Comparison of ENCODE assay signal across 12 cellular contexts in the genomic region with DNA sequence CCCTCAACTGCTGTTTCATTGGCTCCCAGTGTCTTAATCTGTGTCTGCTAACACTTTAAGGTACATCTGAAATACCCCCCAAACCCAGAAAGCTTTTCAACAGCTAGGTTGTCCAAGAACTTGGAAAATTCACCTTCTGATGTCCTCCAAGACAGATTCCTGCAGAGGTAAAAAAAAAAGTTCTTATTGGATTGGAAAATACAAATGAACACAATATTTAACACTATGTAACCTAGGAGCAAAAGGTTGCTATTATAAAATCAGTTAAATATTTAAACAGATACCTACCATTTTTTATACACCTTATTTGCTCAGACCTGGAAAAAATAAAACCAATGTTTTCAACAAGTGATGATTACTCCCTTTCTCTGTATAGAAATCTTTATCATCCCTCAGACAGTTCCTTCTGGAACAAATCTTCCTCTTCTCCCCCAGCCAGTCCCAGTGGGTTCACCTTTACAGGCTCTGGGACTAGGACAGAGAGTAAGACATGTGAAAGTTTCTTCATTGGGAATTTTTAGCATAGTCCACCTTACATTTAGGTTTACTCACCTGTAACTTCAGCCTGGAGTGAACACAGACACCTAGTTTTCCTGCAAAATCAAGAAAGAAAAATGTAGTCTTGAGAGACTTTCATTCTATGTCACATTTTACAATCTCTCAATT. TPM values are rescaled to one million over a fixed set of nuclear protein-coding genes. Genes with fewer than 3 reads are reported as not detected.
DNase-seq lines count a peak whose midpoint lies in the region; ATAC-seq, FAIRE-seq and TF ChIP-seq lines count a peak whose summit lies in the region.
"Had no signal": no experiment of that assay in that cellular context is flagged by ENCODE, and none has a peak within 500 bp of the region (broad histone marks: within the 10 kb centered on the region; RNA-seq: fewer than 3 reads in every experiment).

No MANE protein-coding gene starts in this region.

- ATAC-seq in naive thymus-derived CD4-positive, alpha-beta T cell: no peak
- no peak for ATAC-seq in GM19328 (IDR thresholded peaks at IDR 0.05; ENCODE audit: unreplicated experiment)

- H3K9me3 Mint-ChIP-seq in Calu3 (ENCODE audit: low read depth, unreplicated experiment) (no peaks in the 10 kb centered on the region), HFFc6 (peaks cover 10% of the 10 kb centered on the region)
- no peaks in the 10 kb centered on the region for H3K9me3 Mint-ChIP-seq in activated T-helper 2 cell treated with anti-CD3 and anti-CD28 coated beads, Interferon-gamma antibody, Interleukin-2, Interleukin-4, amounts not matched to agents 10 μg/mL and 5 μg/mL and 100 μg/mL, durations not matched to agents 14 hours and 24 hours and 36 hours
- peaks cover 0 to 10% (median 0%) of the 10 kb centered on the region in 11 donors for H3K9me3 Mint-ChIP-seq in naive thymus-derived CD4-positive, alpha-beta T cell

- H3K36me3 Mint-ChIP-seq in Calu3 (ENCODE audit: insufficient read depth, unreplicated experiment) (peaks cover 79% of the 10 kb centered on the region), HFFc6 (ENCODE audit: low read depth) (peaks cover 43% of the 10 kb centered on the region)
- H3K36me3 Mint-ChIP-seq in activated T-helper 2 cell treated with anti-CD3 and anti-CD28 coated beads, Interferon-gamma antibody, Interleukin-2, Interleukin-4, amounts not matched to agents 10 μg/mL and 5 μg/mL and 100 μg/mL, durations not matched to agents 14 hours and 24 hours and 36 hours (ENCODE audit: low read depth): peaks cover 49% of the 10 kb centered on the region
- H3K36me3 Mint-ChIP-seq in naive thymus-derived CD4-positive, alpha-beta T cell: peaks cover 9 to 41% (median 35%) of the 10 kb centered on the region in 5 donors

- FAIRE-seq in H54 (lab: Jason Lieb, UNC): no peak

- H3K9me3 ChIP-seq in naive thymus-derived CD4-positive, alpha-beta T cell (ENCODE audit: control insufficient read depth in 2 of 3, low read length in 3 of 3): no peaks in the 10 kb centered on the region
- H3K9me3 ChIP-seq: ascending aorta, uterus had no signal

- H3K4me3 Mint-ChIP-seq in Calu3 (ENCODE audit: low read depth, unreplicated experiment) (peak overlapping the region; percentile 61), HFFc6 (peak overlapping the region; percentile 97)
- peak overlapping the region; percentile 96 for H3K4me3 Mint-ChIP-seq in activated T-helper 2 cell treated with anti-CD3 and anti-CD28 coated beads, Interferon-gamma antibody, Interleukin-2, Interleukin-4, amounts not matched to agents 10 μg/mL and 5 μg/mL and 100 μg/mL, durations not matched to agents 14 hours and 24 hours and 36 hours (ENCODE audit: low read depth)
- peak overlapping the region; percentile 5 to 100 (median 97) for H3K4me3 Mint-ChIP-seq in naive thymus-derived CD4-positive, alpha-beta T cell

- POLR2A ChIA-PET in naive thymus-derived CD4-positive, alpha-beta T cell (lab: Charles Lee): interaction anchor here (1.0 to 11.0 kb wide), 16 partner anchors 7 to 261 kb away, joined by 3 to 379 read pairs (median 28); a partner anchor contains a TSS

- no peak overlapping the region for H3K4me3 ChIP-seq in naive thymus-derived CD4-positive, alpha-beta T cell (ENCODE audit: low read length)
- H3K4me3 ChIP-seq: ascending aorta, uterus had no signal

- peaks cover 33 to 39% of the 10 kb centered on the region in 2 donors for H3K4me1 ChIP-seq in naive thymus-derived CD4-positive, alpha-beta T cell (ENCODE audit: control insufficient read depth in 2 of 2, insufficient read depth in 2 of 2, low read length in 2 of 2)

- H3K27ac ChIP-seq in naive thymus-derived CD4-positive, alpha-beta T cell (ENCODE audit: low read depth, low read length): peak overlapping the region; percentile 85
- H3K27ac ChIP-seq: ascending aorta, uterus had no signal

- TF ChIP-seq POLR2A in H54 (IDR thresholded peaks at IDR 0.05; ENCODE audit: low read depth, low read length): no peak

- H3K27me3 Mint-ChIP-seq in Calu3 (ENCODE audit: unreplicated experiment) (no peaks in the 10 kb centered on the region), HFFc6 (ENCODE audit: insufficient read depth) (peaks cover 19% of the 10 kb centered on the region)
- no peaks in the 10 kb centered on the region for H3K27me3 Mint-ChIP-seq in activated T-helper 2 cell treated with anti-CD3 and anti-CD28 coated beads, Interferon-gamma antibody, Interleukin-2, Interleukin-4, amounts not matched to agents 10 μg/mL and 5 μg/mL and 100 μg/mL, durations not matched to agents 14 hours and 24 hours and 36 hours (ENCODE audit: low read depth)
- peaks cover 0 to 7% (median 0%) of the 10 kb centered on the region in 5 donors for H3K27me3 Mint-ChIP-seq in naive thymus-derived CD4-positive, alpha-beta T cell

- peaks cover 30% of the 10 kb centered on the region for H3K4me1 Mint-ChIP-seq in Calu3 (ENCODE audit: low read depth, unreplicated experiment)
- H3K4me1 Mint-ChIP-seq in HFFc6 (ENCODE audit: low read depth): peaks cover 37% of the 10 kb centered on the region
- peaks cover 25% of the 10 kb centered on the region for H3K4me1 Mint-ChIP-seq in activated T-helper 2 cell treated with anti-CD3 and anti-CD28 coated beads, Interferon-gamma antibody, Interleukin-2, Interleukin-4, amounts not matched to agents 10 μg/mL and 5 μg/mL and 100 μg/mL, durations not matched to agents 14 hours and 24 hours and 36 hours (ENCODE audit: low read depth)
- peaks cover 28 to 56% (median 51%) of the 10 kb centered on the region in 7 donors for H3K4me1 Mint-ChIP-seq in naive thymus-derived CD4-positive, alpha-beta T cell

- no peaks in the 10 kb centered on the region for H3K27me3 ChIP-seq in naive thymus-derived CD4-positive, alpha-beta T cell (ENCODE audit: control insufficient read depth in 2 of 2, insufficient read depth in 2 of 2, low read length in 2 of 2)
- H3K27me3 ChIP-seq: ascending aorta, uterus had no signal

- intact Hi-C loops in Calu3 (cut with micrococcal nuclease; ENCODE audit: unreplicated experiment): no loop called here
- intact Hi-C loops in activated T-helper 2 cell treated with anti-CD3 and anti-CD28 coated beads, Interferon-gamma antibody, Interleukin-2, Interleukin-4, amounts not matched to agents 10 μg/mL and 5 μg/mL and 100 μg/mL, durations not matched to agents 14 hours and 24 hours and 36 hours (cut with micrococcal nuclease): loop anchor here (5.0 to 10.0 kb wide), 2 partner anchors 180 to 298 kb away; a partner anchor contains a TSS
- intact Hi-C loops in naive thymus-derived CD4-positive, alpha-beta T cell (cut with micrococcal nuclease): no loop called here

- BruUV-seq in Calu3 (replicated peaks; lab: Mats Ljungman, UMichigan): no TSS peak

- H3K27ac Mint-ChIP-seq in Calu3 (ENCODE audit: unreplicated experiment) (peak overlapping the region; percentile 34), HFFc6 (peak overlapping the region; percentile 93)
- H3K27ac Mint-ChIP-seq in activated T-helper 2 cell treated with anti-CD3 and anti-CD28 coated beads, Interferon-gamma antibody, Interleukin-2, Interleukin-4, amounts not matched to agents 10 μg/mL and 5 μg/mL and 100 μg/mL, durations not matched to agents 14 hours and 24 hours and 36 hours: peak overlapping the region; percentile 96
- peak overlapping the region; percentile 25 to 97 (median 91) for H3K27ac Mint-ChIP-seq in naive thymus-derived CD4-positive, alpha-beta T cell

- TF ChIP-seq CTCF in Calu3 (IDR thresholded peaks at IDR 0.05; ENCODE audit: unreplicated experiment) (no peak), HFFc6 (IDR thresholded peaks at IDR 0.05) (no peak)

- DNase-seq in Calu3 (no peak), HFFc6 (no peak), H54 (ENCODE audit: insufficient read length, low spot score) (no peak), NCI-H1930 (lab: John Stamatoyannopoulos, UW) (no peak), HuH-7.5 (ENCODE audit: low spot score) (no peak)
- DNase-seq in activated T-helper 2 cell treated with anti-CD3 and anti-CD28 coated beads, Interferon-gamma antibody, Interleukin-2, Interleukin-4, amounts not matched to agents 10 μg/mL and 5 μg/mL and 100 μg/mL, durations not matched to agents 14 hours and 24 hours and 36 hours (ENCODE audit: low spot score): no peak
- DNase-seq in naive thymus-derived CD4-positive, alpha-beta T cell: no peak
- DNase-seq: foreskin melanocyte, T-helper 9 cell, uterus had no signal

- peaks cover 9 to 39% (median 20%) of the 10 kb centered on the region in 3 experiments for H3K36me3 ChIP-seq in naive thymus-derived CD4-positive, alpha-beta T cell (ENCODE audit: control insufficient read depth in 2 of 3, insufficient read depth in 3 of 3, low read length in 3 of 3)
- H3K36me3 ChIP-seq: uterus had no signal

- CTCF ChIA-PET in Calu3 (lab: Charles Lee): interaction anchor here (0.8 to 1.1 kb wide), 2 partner anchors 9 to 31 kb away, joined by 3 read pairs; no protein-coding TSS in a partner anchor
- CTCF ChIA-PET in naive thymus-derived CD4-positive, alpha-beta T cell (lab: Charles Lee): interaction anchor here (1.0 kb wide), 1 partner anchor 9 kb away, joined by 4 read pairs; no protein-coding TSS in a partner anchor

RNA-seq across cellular contexts. Expression of a gene that starts 13.3 kb away (rescaled TPM):
- 87.7 and 97.4 TPM in 2 replicates for total RNA-seq in Calu3 (2022)
- total RNA-seq in HFFc6 (2021; fragmentation: NEBNext Ultra II Directional; extraction: Animal tissue kit (Norgen Biotek cat#: 25700)): 10 to 100 TPM; 37.4 to 49.2 (median 41.0) TPM
- 109 and 112 TPM in 2 replicates for total RNA-seq in activated T-helper 2 cell treated with anti-CD3 and anti-CD28 coated beads, Interferon-gamma antibody, Interleukin-2, Interleukin-4, amounts not matched to agents 10 μg/mL and 5 μg/mL and 100 μg/mL, durations not matched to agents 14 hours and 24 hours and 36 hours
- total RNA-seq in naive thymus-derived CD4-positive, alpha-beta T cell: 100 to 1,000 TPM in 4 of 5 experiments, 10 to 100 TPM in 1; 87.2 to 279 (median 102) TPM
- 10 to 100 TPM; 55.0 to 56.9 TPM for polyA plus RNA-seq in naive thymus-derived CD4-positive, alpha-beta T cell

RNA-seq across cellular contexts. Expression of a gene that starts 20.0 kb away (rescaled TPM):
- total RNA-seq in Calu3 (2022): not detected in 2 replicates
- not detected for total RNA-seq in HFFc6 (2021; fragmentation: NEBNext Ultra II Directional; extraction: Animal tissue kit (Norgen Biotek cat#: 25700))
- 1.2 TPM in 1 of 2 replicates, not detected in the other for total RNA-seq in activated T-helper 2 cell treated with anti-CD3 and anti-CD28 coated beads, Interferon-gamma antibody, Interleukin-2, Interleukin-4, amounts not matched to agents 10 μg/mL and 5 μg/mL and 100 μg/mL, durations not matched to agents 14 hours and 24 hours and 36 hours
- total RNA-seq in naive thymus-derived CD4-positive, alpha-beta T cell: under 1 TPM in 1 of 5 experiments, not detected in 4; 0.89 TPM
- 1 to 10 TPM; 1.6 to 2.1 TPM for polyA plus RNA-seq in naive thymus-derived CD4-positive, alpha-beta T cell
- total RNA-seq: ascending aorta, uterus had no signal

RNA-seq across cellular contexts. Expression of a gene that starts 20.8 kb away (rescaled TPM):
- total RNA-seq in Calu3 (2022): 38.3 and 39.2 TPM in 2 replicates
- total RNA-seq in HFFc6 (2021; fragmentation: NEBNext Ultra II Directional; extraction: Animal tissue kit (Norgen Biotek cat#: 25700)): 10 to 100 TPM; 41.4 to 54.6 (median 47.8) TPM
- total RNA-seq in activated T-helper 2 cell treated with anti-CD3 and anti-CD28 coated beads, Interferon-gamma antibody, Interleukin-2, Interleukin-4, amounts not matched to agents 10 μg/mL and 5 μg/mL and 100 μg/mL, durations not matched to agents 14 hours and 24 hours and 36 hours: 37.4 and 41.9 TPM in 2 replicates
- total RNA-seq in naive thymus-derived CD4-positive, alpha-beta T cell: 100 to 1,000 TPM in 2 of 5 experiments, 10 to 100 TPM in 3; 47.0 to 152 (median 57.3) TPM
- 10 to 100 TPM; 23.8 to 32.8 TPM for polyA plus RNA-seq in naive thymus-derived CD4-positive, alpha-beta T cell

RNA-seq across cellular contexts. Expression of a gene that starts 28.0 kb away (rescaled TPM):
- 410 and 444 TPM in 2 replicates for total RNA-seq in Calu3 (2022)
- total RNA-seq in HFFc6 (2021; fragmentation: NEBNext Ultra II Directional; extraction: Animal tissue kit (Norgen Biotek cat#: 25700)): 100 to 1,000 TPM; 140 to 206 (median 180) TPM
- total RNA-seq in activated T-helper 2 cell treated with anti-CD3 and anti-CD28 coated beads, Interferon-gamma antibody, Interleukin-2, Interleukin-4, amounts not matched to agents 10 μg/mL and 5 μg/mL and 100 μg/mL, durations not matched to agents 14 hours and 24 hours and 36 hours: 245 and 286 TPM in 2 replicates
- 100 to 1,000 TPM; 159 to 239 (median 218) TPM for total RNA-seq in naive thymus-derived CD4-positive, alpha-beta T cell
- 100 to 1,000 TPM; 118 to 189 TPM for polyA plus RNA-seq in naive thymus-derived CD4-positive, alpha-beta T cell

RNA-seq across cellular contexts. Expression of a gene that starts 47.4 kb away (rescaled TPM):
- 48.0 and 51.6 TPM in 2 replicates for total RNA-seq in Calu3 (2022)
- total RNA-seq in HFFc6 (2021; fragmentation: NEBNext Ultra II Directional; extraction: Animal tissue kit (Norgen Biotek cat#: 25700)): 10 to 100 TPM; 51.5 to 57.7 (median 55.0) TPM
- total RNA-seq in activated T-helper 2 cell treated with anti-CD3 and anti-CD28 coated beads, Interferon-gamma antibody, Interleukin-2, Interleukin-4, amounts not matched to agents 10 μg/mL and 5 μg/mL and 100 μg/mL, durations not matched to agents 14 hours and 24 hours and 36 hours: 134 and 139 TPM in 2 replicates
- total RNA-seq in naive thymus-derived CD4-positive, alpha-beta T cell: 100 to 1,000 TPM in 4 of 5 experiments, 10 to 100 TPM in 1; 92.1 to 421 (median 195) TPM
- 100 to 1,000 TPM in 1 of 2 donors, 10 to 100 TPM in 1; 66.9 to 106 TPM for polyA plus RNA-seq in naive thymus-derived CD4-positive, alpha-beta T cell

Comparison
In these comparisons a context has a peak if more than half of its experiments do, and no peak if none do; other contexts are left out.
1. H3K27ac Mint-ChIP-seq: peak in every context shown above with its lines; median percentile 96 in activated T-helper 2 cell treated with anti-CD3 and anti-CD28 coated beads, Interferon-gamma antibody, Interleukin-2, Interleukin-4, amounts not matched to agents 10 μg/mL and 5 μg/mL and 100 μg/mL, durations not matched to agents 14 hours and 24 hours and 36 hours; 93 in HFFc6; 91 in naive thymus-derived CD4-positive, alpha-beta T cell; 34 in Calu3.